10 cellular contexts compared by ENCODE assay signal in genomic region chr10:124165827-124166226, GRCh38.
"Had no signal": no experiment of that assay in that cellular context is flagged by ENCODE, and none has a peak within 500 bp of the region (broad histone marks: within the 10 kb centered on the region; RNA-seq: fewer than 3 reads in every experiment).

No MANE protein-coding gene starts in this region.

- H3K36me3 ChIP-seq: HAP-1 had no signal

- ATAC-seq: HCT116, HepG2 had no signal

- DNase-seq: GM23248, GOT3, H7, HFFc6, KBM-7 had no signal

- H3K27ac ChIP-seq: GM23248, HL-60 had no signal

- H3K27ac Mint-ChIP-seq: HFFc6 had no signal

- H3K4me1 ChIP-seq: HAP-1 had no signal

- H3K4me3 ChIP-seq: GM23248, HAP-1 had no signal

- H3K4me3 Mint-ChIP-seq: HFFc6, IgD-negative memory B cell had no signal

- H3K9me3 ChIP-seq: HAP-1 had no signal
